In the genomic region with DNA sequence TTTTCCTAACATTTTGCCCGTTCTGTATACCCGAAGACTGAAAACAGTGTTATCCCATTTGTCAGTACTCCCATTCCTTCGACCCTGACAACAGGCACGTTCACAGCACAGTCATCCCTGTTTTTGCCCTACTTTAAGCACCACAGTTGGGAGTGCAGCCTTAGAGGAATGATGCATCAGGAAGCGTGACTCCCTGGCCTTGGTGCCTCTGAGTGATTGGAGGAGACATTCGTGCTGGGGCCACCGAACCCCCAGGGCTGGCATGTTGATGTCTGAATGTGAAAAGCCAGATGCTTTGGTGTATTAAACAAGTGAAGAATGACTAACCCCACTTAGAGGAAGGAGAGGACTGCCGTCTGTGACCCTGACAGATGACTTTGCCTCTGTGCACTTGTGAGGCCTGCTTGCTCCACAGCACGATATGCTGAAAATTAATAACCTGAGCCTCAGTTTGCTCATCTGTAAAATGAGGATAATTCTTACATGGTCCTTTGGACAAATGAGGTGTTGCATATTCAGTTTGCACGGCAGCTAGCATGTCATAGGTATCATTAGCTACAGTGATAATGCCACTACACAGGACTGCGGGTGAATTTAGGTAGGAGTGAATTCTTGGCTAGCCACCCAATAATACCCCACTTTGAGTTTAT, we compare ENCODE assay signal across 24 cellular contexts. TPM values are rescaled to one million over a fixed set of nuclear protein-coding genes. Genes with fewer than 3 reads are reported as not detected.
DNase-seq lines count a peak whose midpoint lies in the region; ATAC-seq, FAIRE-seq and TF ChIP-seq lines count a peak whose summit lies in the region.
"Had no signal": no experiment of that assay in that cellular context is flagged by ENCODE, and none has a peak within 500 bp of the region (broad histone marks: within the 10 kb centered on the region; RNA-seq: fewer than 3 reads in every experiment).

No MANE protein-coding gene starts in this region.

- H2AFZ ChIP-seq in HepG2 (ENCODE audit: low read length) = no peak overlapping the region

- peaks cover 18% of the 10 kb centered on the region for H3K4me1 ChIP-seq in HepG2 (ENCODE audit: insufficient read depth, low read length)
- H3K4me1 ChIP-seq: colonic mucosa had no signal

- in situ Hi-C loops in brain microvascular endothelial cell (cut with HindIII; ENCODE audit: low pct_ligation_motif_present, low sequenced_read_pairs) (no loop called here), HepG2 (cut with HindIII; ENCODE audit: extremely low pct_ligation_motif_present, low pct_unique_long_range_greater_than_20kb) (no loop called here)

- no peaks in the 10 kb centered on the region for H3K9me3 ChIP-seq in HepG2 (ENCODE audit: low read length)
- H3K9me3 ChIP-seq: colonic mucosa, ovary had no signal

- no peak overlapping the region for H3K4me3 ChIP-seq in AG10803 (ENCODE audit: low read length)
- no peak overlapping the region for H3K4me3 ChIP-seq in brain microvascular endothelial cell (ENCODE audit: low read depth, low read length)
- no peak overlapping the region for H3K4me3 ChIP-seq in HepG2 (replicated peaks in 1 of 3; ENCODE audit: insufficient read depth in 1 of 3, low read depth in 2 of 3, low read length in 3 of 3)
- H3K4me3 ChIP-seq: colonic mucosa, ovary had no signal

- H3K9ac ChIP-seq in HepG2 (ENCODE audit: insufficient read depth, low read depth, low read length) = no peak overlapping the region

- CTCF ChIA-PET in HepG2 (lab: Yijun Ruan, JAX; ENCODE audit: low intra/inter-chr PET ratio, low total read pairs) = no interaction called here

- DNase-seq in AG10803 (ENCODE audit: low read depth) = peak; percentile 90
- peak; percentile 71 for DNase-seq in LHCN-M2 (ENCODE audit: low read depth)
- peak; percentile 41 for DNase-seq in brain microvascular endothelial cell
- no peak for DNase-seq in HepG2 (ENCODE audit: low spot score)
- no peak for DNase-seq in sciatic nerve (ENCODE audit: low spot score)
- DNase-seq in NOMO-1 treated with dmso at 0.1 percent for 144 hours (lab: John Stamatoyannopoulos, UW; ENCODE audit: unreplicated experiment) = no peak
- DNase-seq in GM19240 (ENCODE audit: insufficient read length, low spot score) = no peak
- DNase-seq: ACHN; activated CD4-positive, alpha-beta T cell treated with anti-CD3 and anti-CD28 coated beads, Interleukin-2, amount 50 U/mL, for 48 hours; activated naive CD8-positive, alpha-beta T cell treated with anti-CD3 and anti-CD28 coated beads, Interleukin-2, amount 50 U/mL, for 24 hours; activated T-cell treated with anti-CD3 and anti-CD28 coated beads, Interleukin-2, amount 50 U/mL, for 48 hours; colonic mucosa; erythroblast; hippocampal formation; kidney glomerular epithelial cell; NCI-H2029 treated with DMSO at 0.1 percent for 48 hours; NCI-H524; OCI-M1; ovary; small intestine; stimulated activated naive CD4-positive, alpha-beta T cell treated with Interleukin-2 at 50 U/mL for 16 hours had no signal

- no peaks in the 10 kb centered on the region for H3K36me3 ChIP-seq in brain microvascular endothelial cell (replicated peaks)
- peaks cover 18 to 71% of the 10 kb centered on the region in 2 experiments for H3K36me3 ChIP-seq in HepG2 (replicated peaks in 1 of 2; ENCODE audit: control insufficient read depth in 1 of 2, insufficient read depth in 2 of 2, low read length in 2 of 2)
- H3K36me3 ChIP-seq: colonic mucosa, ovary had no signal

- BruUV-seq in HepG2 (replicated peaks; lab: Mats Ljungman, UMichigan) = no TSS peak

- H4K20me1 ChIP-seq in HepG2 (ENCODE audit: insufficient read depth, low read length) = peaks cover 36% of the 10 kb centered on the region

- TF ChIP-seq EP300 in HepG2 (IDR thresholded peaks at IDR 0.05; ENCODE audit: low read depth in 2 of 2, low read length in 2 of 2) = no peak
- no peak for TF ChIP-seq EP300 in HepG2 (CRISPR knock-in tag; IDR thresholded peaks at IDR 0.05; ENCODE audit: borderline replicate concordance)

- no peak overlapping the region for H3K4me2 ChIP-seq in HepG2 (ENCODE audit: low read depth, low read length)

- POLR2A ChIA-PET in HepG2 (lab: Yijun Ruan, JAX) = no interaction called here

- TF ChIP-seq POLR2A in HepG2 (IDR thresholded peaks at IDR 0.05; ENCODE audit: insufficient read depth in 1 of 2, low read depth in 2 of 2, low read length in 2 of 2) = no peak

- no peak for ATAC-seq in HepG2
- no peak for ATAC-seq in sciatic nerve
- no peak for ATAC-seq in HG03045 (IDR thresholded peaks at IDR 0.05; ENCODE audit: unreplicated experiment)
- ATAC-seq: activated naive CD8-positive, alpha-beta T cell treated with anti-CD3 and anti-CD28 coated beads, Interleukin-2, amount 50 U/mL, for 24 hours had no signal

- no peak for FAIRE-seq in HepG2 (lab: Jason Lieb, UNC)
- FAIRE-seq: GM19239, small intestine, TTC549 had no signal

- intact Hi-C loops in HepG2 (cut with micrococcal nuclease; ENCODE audit: unreplicated experiment) (no loop called here), sciatic nerve (cut with DNase I) (no loop called here)

- H3K79me2 ChIP-seq in HepG2 (ENCODE audit: insufficient read depth, low read length) = peaks cover 43% of the 10 kb centered on the region

- TF ChIP-seq RAD21 in HepG2 (CRISPR knock-in tag; IDR thresholded peaks at IDR 0.05) = no peak

- H3K27ac ChIP-seq in brain microvascular endothelial cell = no peak overlapping the region
- H3K27ac ChIP-seq in HepG2 (ENCODE audit: extremely low read length, insufficient read depth, low read length) = no peak overlapping the region
- H3K27ac ChIP-seq: colonic mucosa, ovary had no signal

- H3K27me3 ChIP-seq in brain microvascular endothelial cell (replicated peaks) (no peaks in the 10 kb centered on the region), HepG2 (ENCODE audit: control insufficient read depth in 1 of 2, insufficient read depth in 2 of 2, low read length in 2 of 2) (no peaks in the 10 kb centered on the region)
- H3K27me3 ChIP-seq: colonic mucosa, ovary had no signal

- TF ChIP-seq CTCF in AG10803 (conservative IDR thresholded peaks at IDR 0.05; ENCODE audit: low read length) = no peak
- no peak for TF ChIP-seq CTCF in brain microvascular endothelial cell (IDR thresholded peaks at IDR 0.05; ENCODE audit: low read depth, low read length, missing control alignments)
- TF ChIP-seq CTCF in HepG2 (CRISPR knock-in tag; IDR thresholded peaks at IDR 0.05) = no peak

- WGBS in HepG2 (ENCODE audit: low lambda C conversion rate) = 94% methylated on average over 11 of the region's 11 CpGs

TF ChIP-seq in HepG2, 621 proteins besides CTCF, POLR2A, EP300 and RAD21:
- TF ChIP-seq, protein P1, sequence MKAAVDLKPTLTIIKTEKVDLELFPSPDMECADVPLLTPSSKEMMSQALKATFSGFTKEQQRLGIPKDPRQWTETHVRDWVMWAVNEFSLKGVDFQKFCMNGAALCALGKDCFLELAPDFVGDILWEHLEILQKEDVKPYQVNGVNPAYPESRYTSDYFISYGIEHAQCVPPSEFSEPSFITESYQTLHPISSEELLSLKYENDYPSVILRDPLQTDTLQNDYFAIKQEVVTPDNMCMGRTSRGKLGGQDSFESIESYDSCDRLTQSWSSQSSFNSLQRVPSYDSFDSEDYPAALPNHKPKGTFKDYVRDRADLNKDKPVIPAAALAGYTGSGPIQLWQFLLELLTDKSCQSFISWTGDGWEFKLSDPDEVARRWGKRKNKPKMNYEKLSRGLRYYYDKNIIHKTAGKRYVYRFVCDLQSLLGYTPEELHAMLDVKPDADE (CRISPR knock-in tag; IDR thresholded peaks at IDR 0.05) = no peak
- peak; percentile 77 for TF ChIP-seq ZNF629 (CRISPR knock-in tag; conservative IDR thresholded peaks at IDR 0.05)

RNA-seq across cellular contexts. Expression of a gene that starts 36.0 kb away (rescaled TPM):
- total RNA-seq in LHCN-M2 (2014; rRNA removed) (16.4 and 16.6 TPM in 2 replicates), HepG2 (2016; rRNA removed; fragmentation: Illumina TruSeq; extraction: Trizol) (29.8 and 34.9 TPM in 2 replicates), sciatic nerve (10.2 TPM)
- polyA plus RNA-seq in LHCN-M2 (2012) = 5.3 TPM
- total RNA-seq in HepG2 (2016; cell fraction: cytosol; rRNA removed; fragmentation: Illumina TruSeq; extraction: Trizol; ENCODE audit: low read depth) = 13.7 and 15.4 TPM in 2 replicates
- 30.2 and 30.4 TPM in 2 replicates for total RNA-seq in HepG2 (2016; cell fraction: insoluble cytoplasmic fraction; rRNA removed; fragmentation: Illumina TruSeq; extraction: Trizol)
- 27.3 and 27.9 TPM in 2 replicates for total RNA-seq in HepG2 (2016; cell fraction: membrane; rRNA removed; fragmentation: Illumina TruSeq; extraction: Trizol)
- total RNA-seq in HepG2 (2016; cell fraction: nucleus; rRNA removed; fragmentation: Illumina TruSeq; extraction: Trizol) = 24.3 and 27.8 TPM in 2 replicates
- 26.5 and 27.4 TPM in 2 replicates for polyA plus RNA-seq in HepG2 (2011; rRNA removed)
- 24.8 and 26.8 TPM in 2 replicates for polyA plus RNA-seq in HepG2 (2011; cell fraction: cytosol; rRNA removed)
- polyA plus RNA-seq in HepG2 (2011; cell fraction: nucleus; rRNA removed) = 42.3 and 48.0 TPM in 2 replicates
- 16.4 and 17.0 TPM in 2 replicates for polyA plus RNA-seq in HepG2 (2012)
- polyA plus RNA-seq in HepG2 (2016; cell fraction: cytosol; fragmentation: Illumina TruSeq; extraction: Trizol; ENCODE audit: low read depth) = 1.8 and 1.9 TPM in 2 replicates
- polyA plus RNA-seq in HepG2 (2016; cell fraction: insoluble cytoplasmic fraction; fragmentation: Illumina TruSeq; extraction: Trizol; ENCODE audit: low read depth) = 23.6 and 32.2 TPM in 2 replicates
- 11.0 and 12.3 TPM in 2 replicates for polyA plus RNA-seq in HepG2 (2016; cell fraction: membrane; fragmentation: Illumina TruSeq; extraction: Trizol; ENCODE audit: low read depth)
- polyA plus RNA-seq in HepG2 (2016; cell fraction: nucleus; fragmentation: Illumina TruSeq; extraction: Trizol; ENCODE audit: insufficient read depth, low read depth) = 38.0 and 38.6 TPM in 2 replicates
- polyA minus RNA-seq in HepG2 (2011; rRNA and poly(A)+ RNA removed; ENCODE audit: low replicate concordance) = 14.2 and 74.6 TPM in 2 replicates
- 24.6 and 25.4 TPM in 2 replicates for polyA minus RNA-seq in HepG2 (2011; cell fraction: cytosol; rRNA and poly(A)+ RNA removed)
- polyA minus RNA-seq in HepG2 (2011; cell fraction: nucleus; rRNA and poly(A)+ RNA removed) = 34.6 and 38.4 TPM in 2 replicates

Comparison
In these comparisons a context has a peak if more than half of its experiments do, and no peak if none do; other contexts are left out.
1. DNase-seq: peak in AG10803 (single experiment), LHCN-M2 (single experiment) and brain microvascular endothelial cell (single experiment); none in HepG2 (single experiment), sciatic nerve (single experiment), NOMO-1 treated with dmso at 0.1 percent for 144 hours (single experiment) and GM19240 (single experiment).